7 cellular contexts compared by ENCODE assay signal in the genomic region with DNA sequence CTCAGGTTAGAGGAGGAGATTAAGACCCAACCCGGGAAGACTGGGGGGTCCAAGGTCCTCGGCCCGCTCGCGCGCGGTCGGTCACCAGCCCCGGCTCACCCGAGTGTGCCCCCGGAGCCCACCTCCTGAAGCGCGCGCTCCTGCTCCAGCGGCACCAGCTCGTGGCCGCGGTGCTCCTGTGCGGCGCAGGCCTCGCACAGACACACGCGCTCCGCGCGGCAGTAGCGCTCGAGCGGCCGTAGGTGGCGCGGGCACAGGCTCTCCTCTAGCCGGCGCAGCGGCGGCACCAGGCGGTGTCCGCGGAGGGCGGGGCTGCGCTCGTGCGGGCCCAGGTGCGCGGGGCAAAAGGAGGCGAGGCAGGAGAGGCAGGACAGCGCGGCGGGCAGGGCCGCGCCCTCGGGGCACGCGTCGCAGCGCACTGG. TPM values are rescaled to one million over a fixed set of nuclear protein-coding genes. Genes with fewer than 3 reads are reported as not detected.
DNase-seq lines count a peak whose midpoint lies in the region; ATAC-seq, FAIRE-seq and TF ChIP-seq lines count a peak whose summit lies in the region.

No MANE protein-coding gene starts in this region.

- peak overlapping the region; percentile 55 for H3K4me3 ChIP-seq in SJCRH30
- H3K4me3 ChIP-seq in pancreas = peak overlapping the region; percentile 34 to 75 (median 54)
- peak overlapping the region; percentile 66 to 83 for H3K4me3 ChIP-seq in vagina

- in situ Hi-C loops in GM13977 (cut with MboI; ENCODE audit: low pct_unique_long_range_greater_than_20kb, low sequenced_read_pairs, unreplicated experiment) = no loop called here

- peak overlapping the region; percentile 84 to 92 for H3K27ac Mint-ChIP-seq in activated naive CD4-positive, alpha-beta T cell treated with anti-CD3 and anti-CD28 coated beads, Interleukin-2, amount 50 U/mL, for 72 hours

- 1% methylated on average over 44 to 56 of the region's 56 CpGs for WGBS in pancreas, 2 donors

- peaks cover 26% of the 10 kb centered on the region for H3K4me1 ChIP-seq in SJCRH30
- peaks cover 6 to 26% (median 21%) of the 10 kb centered on the region in 3 donors for H3K4me1 ChIP-seq in pancreas
- peaks cover 49% of the 10 kb centered on the region for H3K4me1 ChIP-seq in vagina

- no peaks in the 10 kb centered on the region for H3K9me3 Mint-ChIP-seq in activated naive CD4-positive, alpha-beta T cell treated with anti-CD3 and anti-CD28 coated beads, Interleukin-2, amount 50 U/mL, for 72 hours

- TF ChIP-seq CTCF in GM13977 (IDR thresholded peaks at IDR 0.05; ENCODE audit: extremely low read depth, insufficient read depth, missing control alignments) (peak; percentile 65), pancreas (IDR thresholded peaks at IDR 0.05) (peak; percentile 20 to 38 (median 28)), vagina (IDR thresholded peaks at IDR 0.05) (no peak)

- peak; percentile 76 to 78 for ATAC-seq in activated naive CD4-positive, alpha-beta T cell treated with anti-CD3 and anti-CD28 coated beads, Interleukin-2, amount 50 U/mL, for 72 hours
- peak; percentile 49 to 80 (median 70) for ATAC-seq in pancreas

- H3K27ac ChIP-seq in SJCRH30 = peak overlapping the region; percentile 66
- H3K27ac ChIP-seq in pancreas = peak overlapping the region; percentile 75 to 98 (median 86)
- peak overlapping the region; percentile 99 for H3K27ac ChIP-seq in vagina

- H3K9me3 ChIP-seq in SJCRH30 (replicated peaks) = no peaks in the 10 kb centered on the region
- H3K9me3 ChIP-seq in pancreas = no peaks in the 10 kb centered on the region
- H3K9me3 ChIP-seq in vagina = no peaks in the 10 kb centered on the region

- H3K27me3 ChIP-seq in SJCRH30 = no peaks in the 10 kb centered on the region
- no peaks in the 10 kb centered on the region for H3K27me3 ChIP-seq in pancreas
- H3K27me3 ChIP-seq in vagina = no peaks in the 10 kb centered on the region

- intact Hi-C loops in head of caudate nucleus (cut with DNase I) (no loop called here), pancreas (cut with DNase I) (no loop called here), vagina (cut with DNase I) (loop anchor here (1.0 to 10.0 kb wide), 3 partner anchors 8 to 113 kb away; partner anchors contain the start of genes GALK1 and WBP2)

- peaks cover 0 to 15% of the 10 kb centered on the region in 2 donors for H3K36me3 Mint-ChIP-seq in activated naive CD4-positive, alpha-beta T cell treated with anti-CD3 and anti-CD28 coated beads, Interleukin-2, amount 50 U/mL, for 72 hours

- no peaks in the 10 kb centered on the region for H3K36me3 ChIP-seq in SJCRH30
- H3K36me3 ChIP-seq in pancreas = no peaks in the 10 kb centered on the region
- H3K36me3 ChIP-seq in vagina = peaks cover 0 to 22% of the 10 kb centered on the region in 2 donors

- DNase-seq in GM13977 (ENCODE audit: low spot score) (peak; percentile 85), HUDEP-2 (lab: John Stamatoyannopoulos, UW; ENCODE audit: unreplicated experiment in 76 of 76) (peak in 51 of 76 experiments; percentile 9 to 72 (median 47)), SJCRH30 (peak; percentile 66 to 73), head of caudate nucleus (peak in 38 of 42 donors; percentile 44 to 80 (median 68)), pancreas (peak; percentile 68 to 91 (median 81)), vagina (ENCODE audit: extremely low spot score in 2 of 2) (no peak)
- DNase-seq in activated naive CD4-positive, alpha-beta T cell treated with anti-CD3 and anti-CD28 coated beads, Interleukin-2, amount 50 U/mL, for 72 hours (ENCODE audit: low spot score in 2 of 2) = peak; percentile 73 to 74

- FAIRE-seq in pancreas (lab: Jason Lieb, UNC) = no peak

- no peak for TF ChIP-seq POLR2A in vagina (IDR thresholded peaks at IDR 0.05)

RNA-seq across cellular contexts. Expression of gene TRIM47, which starts 0.6 kb away (rescaled TPM):
- total RNA-seq in SJCRH30 (2014; rRNA removed; shearing (Covaris generic)) = 8.1 and 9.9 TPM in 2 replicates
- 10 to 100 TPM; 11.5 to 26.2 TPM for total RNA-seq in activated naive CD4-positive, alpha-beta T cell treated with anti-CD3 and anti-CD28 coated beads, Interleukin-2, amount 50 U/mL, for 72 hours
- total RNA-seq in pancreas (10 to 100 TPM in 4 of 6 donors, 1 to 10 TPM in 2; 4.2 to 58.2 (median 17.6) TPM), vagina (63.3 TPM)
- 10 to 100 TPM; 34.1 to 35.9 TPM for polyA plus RNA-seq in pancreas

RNA-seq across cellular contexts. Expression of gene TRIM65, which starts 19.0 kb away (rescaled TPM):
- total RNA-seq in SJCRH30 (2014; rRNA removed; shearing (Covaris generic)) = 7.4 and 7.9 TPM in 2 replicates
- total RNA-seq in activated naive CD4-positive, alpha-beta T cell treated with anti-CD3 and anti-CD28 coated beads, Interleukin-2, amount 50 U/mL, for 72 hours = 10 to 100 TPM; 16.2 to 31.9 TPM
- total RNA-seq in pancreas (10 to 100 TPM in 3 of 6 donors, 1 to 10 TPM in 3; 8.2 to 13.1 (median 10.3) TPM), vagina (59.9 TPM)
- polyA plus RNA-seq in pancreas = 10 to 100 TPM in 1 of 2 donors, 1 to 10 TPM in 1; 9.8 to 12.5 TPM

RNA-seq across cellular contexts. Expression of gene WBP2, which starts 22.6 kb away (rescaled TPM):
- total RNA-seq in SJCRH30 (2014; rRNA removed; shearing (Covaris generic)) = 36.3 and 38.3 TPM in 2 replicates
- 100 to 1,000 TPM in 1 of 2 donors, 10 to 100 TPM in 1; 78.2 to 144 TPM for total RNA-seq in activated naive CD4-positive, alpha-beta T cell treated with anti-CD3 and anti-CD28 coated beads, Interleukin-2, amount 50 U/mL, for 72 hours
- total RNA-seq in pancreas (10 to 100 TPM; 56.0 to 83.5 (median 62.9) TPM), vagina (54.3 TPM)
- 100 to 1,000 TPM in 1 of 2 donors, 10 to 100 TPM in 1; 95.0 to 106 TPM for polyA plus RNA-seq in pancreas

RNA-seq across cellular contexts. Expression of gene MRPL38, which starts 26.9 kb away (rescaled TPM):
- total RNA-seq in SJCRH30 (2014; rRNA removed; shearing (Covaris generic)) = 43.6 and 47.1 TPM in 2 replicates
- 100 to 1,000 TPM; 101 to 105 TPM for total RNA-seq in activated naive CD4-positive, alpha-beta T cell treated with anti-CD3 and anti-CD28 coated beads, Interleukin-2, amount 50 U/mL, for 72 hours
- total RNA-seq in pancreas = 10 to 100 TPM; 40.6 to 59.9 (median 45.9) TPM
- polyA plus RNA-seq in pancreas = 10 to 100 TPM; 95.3 to 95.8 TPM
- 67.8 TPM for total RNA-seq in vagina

RNA-seq across cellular contexts. Expression of gene UNC13D, which starts 33.6 kb away (rescaled TPM):
- total RNA-seq in SJCRH30 (2014; rRNA removed; shearing (Covaris generic)) = 1.4 and 3.2 TPM in 2 replicates
- 100 to 1,000 TPM; 128 to 143 TPM for total RNA-seq in activated naive CD4-positive, alpha-beta T cell treated with anti-CD3 and anti-CD28 coated beads, Interleukin-2, amount 50 U/mL, for 72 hours
- total RNA-seq in pancreas = 10 to 100 TPM in 3 of 6 donors, 1 to 10 TPM in 3; 4.7 to 23.6 (median 10.0) TPM
- 10 to 100 TPM; 17.9 to 29.0 TPM for polyA plus RNA-seq in pancreas
- total RNA-seq in vagina = 32.7 TPM

Comparison
In these comparisons a context has a peak if more than half of its experiments do, and no peak if none do; other contexts are left out.
1. DNase-seq: peak in GM13977 (single experiment), HUDEP-2 (51 of 76), SJCRH30 (2 of 2), activated naive CD4-positive, alpha-beta T cell treated with anti-CD3 and anti-CD28 coated beads, Interleukin-2, amount 50 U/mL, for 72 hours (2 of 2), head of caudate nucleus (38 of 42) and pancreas (6 of 6); none in vagina (0 of 2).
2. CTCF ChIP-seq: peak in GM13977 (single experiment) and pancreas (4 of 4); none in vagina (0 of 3).
3. Peak in every context shown above with its lines, with median percentiles within 50 percentile points of each other: H3K27ac ChIP-seq and H3K4me3 ChIP-seq.